Comparison of ENCODE assay signal across 22 cellular contexts in genomic region chrX:140250363-140250762, GRCh38.
"Had no signal": no experiment of that assay in that cellular context is flagged by ENCODE, and none has a peak within 500 bp of the region (broad histone marks: within the 10 kb centered on the region; RNA-seq: fewer than 3 reads in every experiment).

No MANE protein-coding gene starts in this region.

- H3K4me3 ChIP-seq: MG63 had no signal

- H3K4me2 ChIP-seq: SK-N-SH had no signal

- H3K9me3 ChIP-seq: MG63, SK-N-SH had no signal

- H3K9ac ChIP-seq: SK-N-SH had no signal

- H3K27me3 ChIP-seq: MG63 had no signal

- H3K36me3 ChIP-seq: MG63 had no signal

- DNase-seq: IMR-90, Karpas-422, KG1, MG63, NCI-H1092, NCI-H1105 treated with DMSO at 0.1 percent for 48 hours, NCI-H1417 treated with DMSO at 0.1 percent for 48 hours, NCI-H146, NCI-H1694 treated with DMSO at 0.1 percent for 48 hours, NCI-H2029, NCI-H2081 treated with DMSO at 0.1 percent for 48 hours, NCI-H2171, NCI-H226, NCI-H446, NCI-H510A, NCI-H524 treated with DMSO at 0.1 percent for 48 hours, NCI-H69, NCI-H774, Right ventricle myocardium superior, RPMI8226, SK-N-SH, SW 1271 had no signal
